13 cellular contexts compared by ENCODE assay signal in genomic region chr5:126694403-126694802, GRCh38.
"Had no signal": no experiment of that assay in that cellular context is flagged by ENCODE, and none has a peak within 500 bp of the region (broad histone marks: within the 10 kb centered on the region; RNA-seq: fewer than 3 reads in every experiment).

No MANE protein-coding gene starts in this region.

- ATAC-seq: activated CD8-positive, alpha-beta memory T cell treated with anti-CD3 and anti-CD28 coated beads, Interleukin-2, amount 10 ng/mL, durations not matched to agents 7 days and 5 days; gastrocnemius medialis; left ventricle myocardium superior; pancreas had no signal

- H3K27me3 ChIP-seq: dorsolateral prefrontal cortex, gastrocnemius medialis, pancreas, transverse colon had no signal

- H3K4me3 ChIP-seq: dorsolateral prefrontal cortex, gastrocnemius medialis, pancreas, transverse colon had no signal

- H3K9me3 ChIP-seq: gastrocnemius medialis, pancreas, transverse colon had no signal

- H3K36me3 ChIP-seq: gastrocnemius medialis, pancreas, transverse colon had no signal

- DNase-seq: activated CD4-positive, alpha-beta T cell treated with anti-CD3 and anti-CD28 coated beads for 1 hour; activated CD4-positive, alpha-beta T cell treated with anti-CD3 and anti-CD28 coated beads, Interleukin-2, amount 50 U/mL, for 48 hours; activated effector memory CD4-positive, alpha-beta T cell treated with Interleukin-2 at 50 U/mL for 16 hours; activated T-cell treated with anti-CD3 and anti-CD28 coated beads, Interleukin-2, amount 50 U/mL, for 24 hours; anterior cingulate cortex; dorsolateral prefrontal cortex; gastrocnemius medialis; kidney; left ventricle myocardium superior; pancreas; T1000; transverse colon had no signal

- H3K4me1 ChIP-seq: gastrocnemius medialis, pancreas, transverse colon had no signal

- H3K27ac ChIP-seq: gastrocnemius medialis, pancreas, transverse colon had no signal
